ENCODE assay signal across 21 cellular contexts in the genomic region with DNA sequence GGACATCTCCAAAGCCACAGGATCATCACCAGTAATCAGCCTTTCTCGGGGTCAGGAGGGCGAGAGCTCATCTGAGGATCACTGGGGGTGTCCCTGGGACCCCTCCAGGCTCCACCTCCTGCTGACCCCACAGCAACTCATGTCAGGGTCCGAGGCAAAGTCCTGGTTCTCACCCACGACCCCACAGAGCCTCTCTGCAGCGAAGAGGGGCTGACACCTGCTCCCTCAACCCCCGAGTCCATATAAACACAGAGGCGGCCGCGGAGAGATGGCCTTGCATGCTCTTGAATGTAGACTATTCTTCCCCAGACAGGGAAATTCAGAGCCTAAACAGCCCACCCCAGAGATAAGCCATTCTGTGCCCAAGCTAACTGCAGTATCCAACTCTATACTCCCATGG.
"Had no signal": no experiment of that assay in that cellular context is flagged by ENCODE, and none has a peak within 500 bp of the region (broad histone marks: within the 10 kb centered on the region; RNA-seq: fewer than 3 reads in every experiment).

No MANE protein-coding gene starts in this region.

- H3K4me3 ChIP-seq: body of pancreas, lower lobe of right lung, sigmoid colon, smooth muscle cell, tibial artery had no signal

- H3K36me3 ChIP-seq: lower lobe of right lung had no signal

- H3K4me3 Mint-ChIP-seq: activated CD8-positive, alpha-beta T cell treated with anti-CD3 and anti-CD28 coated beads, Interleukin-2, amount 10 ng/mL, durations not matched to agents 7 days and 5 days; activated naive CD4-positive, alpha-beta T cell treated with anti-CD3 and anti-CD28 coated beads, Interleukin-2, amount 50 U/mL, for 24 hours; activated T-helper 1 cell treated with anti-CD3 and anti-CD28 coated beads, Interleukin-12 subunit alpha, Interleukin-12 subunit beta, Interleukin-2, Interleukin-4 antibody, amounts not matched to agents 30 ng/mL and 10 ng/mL and 1 ng/mL, durations not matched to agents 14 hours and 24 hours and 36 hours; natural killer cell; stimulated activated naive CD8-positive, alpha-beta T cell treated with anti-CD3 and anti-CD28 coated beads, Interleukin-15, Interleukin-2, amounts not matched to agents 100 ng/mL and 50 ng/mL, for 24 hours; T-cell; T-helper 2 cell treated with Interferon-gamma antibody and Interleukin-4, amounts not matched to agents 5 μg/mL and 100 μg/mL, for 36 hours had no signal

- ATAC-seq: activated CD8-positive, alpha-beta T cell treated with anti-CD3 and anti-CD28 coated beads, Interleukin-2, amount 10 ng/mL, durations not matched to agents 7 days and 5 days; body of pancreas; left colon; lower lobe of right lung; natural killer cell; T-cell had no signal

- DNase-seq: activated CD4-positive, alpha-beta T cell treated with anti-CD3 and anti-CD28 coated beads for 1 hour; activated CD4-positive, alpha-beta T cell treated with anti-CD3 and anti-CD28 coated beads, Interleukin-2, amount 50 U/mL, for 1 hour; activated CD8-positive, alpha-beta T cell treated with anti-CD3 and anti-CD28 coated beads, Interleukin-2, amount 10 ng/mL, durations not matched to agents 7 days and 5 days; activated gamma-delta T cell; anterior cingulate cortex; body of pancreas; caudate nucleus; effector CD8-positive, alpha-beta T cell; left colon; lower lobe of right lung; natural killer cell; sigmoid colon; stimulated activated CD4-positive, alpha-beta T cell treated with anti-CD3 and anti-CD28 coated beads, Interleukin-4, amount 100 ng/mL, for 1 hour; T-cell; tibial artery; WERI-Rb-1 had no signal

- H3K9me3 Mint-ChIP-seq: activated naive CD4-positive, alpha-beta T cell treated with anti-CD3 and anti-CD28 coated beads, Interleukin-2, amount 50 U/mL, for 24 hours; activated T-helper 1 cell treated with anti-CD3 and anti-CD28 coated beads, Interleukin-12 subunit alpha, Interleukin-12 subunit beta, Interleukin-2, Interleukin-4 antibody, amounts not matched to agents 30 ng/mL and 10 ng/mL and 1 ng/mL, durations not matched to agents 14 hours and 24 hours and 36 hours; natural killer cell; stimulated activated naive CD8-positive, alpha-beta T cell treated with anti-CD3 and anti-CD28 coated beads, Interleukin-15, Interleukin-2, amounts not matched to agents 100 ng/mL and 50 ng/mL, for 24 hours; T-cell; T-helper 2 cell treated with Interferon-gamma antibody and Interleukin-4, amounts not matched to agents 5 μg/mL and 100 μg/mL, for 36 hours had no signal

- H3K27me3 ChIP-seq: body of pancreas, sigmoid colon, tibial artery had no signal

- H3K36me3 Mint-ChIP-seq: activated naive CD4-positive, alpha-beta T cell treated with anti-CD3 and anti-CD28 coated beads, Interleukin-2, amount 50 U/mL, for 24 hours; natural killer cell; T-cell had no signal

- H3K27me3 Mint-ChIP-seq: activated naive CD4-positive, alpha-beta T cell treated with anti-CD3 and anti-CD28 coated beads, Interleukin-2, amount 50 U/mL, for 24 hours; stimulated activated naive CD8-positive, alpha-beta T cell treated with anti-CD3 and anti-CD28 coated beads, Interleukin-15, Interleukin-2, amounts not matched to agents 100 ng/mL and 50 ng/mL, for 24 hours; T-cell had no signal

- H3K27ac ChIP-seq: body of pancreas, lower lobe of right lung, sigmoid colon, tibial artery, WERI-Rb-1 had no signal

- H3K27ac Mint-ChIP-seq: activated CD8-positive, alpha-beta T cell treated with anti-CD3 and anti-CD28 coated beads, Interleukin-2, amount 10 ng/mL, durations not matched to agents 7 days and 5 days; activated T-helper 1 cell treated with anti-CD3 and anti-CD28 coated beads, Interleukin-12 subunit alpha, Interleukin-12 subunit beta, Interleukin-2, Interleukin-4 antibody, amounts not matched to agents 30 ng/mL and 10 ng/mL and 1 ng/mL, durations not matched to agents 14 hours and 24 hours and 36 hours; natural killer cell; stimulated activated naive CD8-positive, alpha-beta T cell treated with anti-CD3 and anti-CD28 coated beads, Interleukin-15, Interleukin-2, amounts not matched to agents 100 ng/mL and 50 ng/mL, for 24 hours; T-cell; T-helper 2 cell treated with Interferon-gamma antibody and Interleukin-4, amounts not matched to agents 5 μg/mL and 100 μg/mL, for 36 hours had no signal

- H3K9me3 ChIP-seq: body of pancreas, lower lobe of right lung, sigmoid colon, tibial artery had no signal
